Comparison of ENCODE assay signal across 26 cellular contexts in the genomic region with DNA sequence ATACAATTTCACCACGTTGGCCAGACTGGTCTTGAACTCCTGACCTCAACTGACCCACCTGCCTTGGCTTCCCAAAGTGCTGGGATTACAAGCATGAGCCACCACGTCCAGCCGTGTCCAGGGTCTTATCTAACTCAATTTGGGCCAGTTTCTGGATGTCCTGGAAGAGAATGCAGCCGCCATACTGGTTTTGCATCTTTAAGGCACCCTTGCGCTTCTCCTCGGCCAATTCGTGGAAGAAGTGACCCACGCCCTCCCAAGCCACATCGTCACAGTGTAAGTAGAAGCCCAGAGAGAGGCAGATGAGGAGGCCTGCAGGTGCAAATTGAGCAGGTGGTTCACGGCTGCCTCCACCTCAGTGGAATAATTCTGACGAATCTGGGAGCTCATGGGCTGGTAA. TPM values are rescaled to one million over a fixed set of nuclear protein-coding genes. Genes with fewer than 3 reads are reported as not detected.
"Had no signal": no experiment of that assay in that cellular context is flagged by ENCODE, and none has a peak within 500 bp of the region (broad histone marks: within the 10 kb centered on the region; RNA-seq: fewer than 3 reads in every experiment).

No MANE protein-coding gene starts in this region.

- H3K36me3 ChIP-seq: colonic mucosa, gastrocnemius medialis, upper lobe of left lung had no signal

- ATAC-seq: activated CD8-positive, alpha-beta T cell treated with anti-CD3 and anti-CD28 coated beads for 36 hours; activated T-cell treated with anti-CD3 and anti-CD28 coated beads, Interleukin-2, amount 50 U/mL, for 4 hours; activated T-helper 17 cell treated with anti-CD3 and anti-CD28 coated beads, Interleukin-2, amount 50 U/mL, for 72 hours; gastrocnemius medialis; right cardiac atrium; stimulated activated memory B cell treated with anti-CD40 and anti-IgM and Interleukin-4, amounts not matched to agents 10 μg/mL and 1 μg/mL and 100 μg/mL, for 72 hours; stimulated activated naive CD8-positive, alpha-beta T cell treated with anti-CD3 and anti-CD28 coated beads, Interleukin-15, amount 100 ng/mL, for 72 hours; T-helper 17 cell; WTC11 had no signal

- H3K27ac Mint-ChIP-seq: activated CD8-positive, alpha-beta T cell treated with anti-CD3 and anti-CD28 coated beads for 36 hours; activated T-helper 17 cell treated with anti-CD3 and anti-CD28 coated beads, Interleukin-2, amount 50 U/mL, for 72 hours; mesothelial cell of epicardium; nephron progenitor cell; stimulated activated memory B cell treated with anti-CD40 and anti-IgM and Interleukin-4, amounts not matched to agents 10 μg/mL and 1 μg/mL and 100 μg/mL, for 72 hours; stimulated activated naive CD8-positive, alpha-beta T cell treated with anti-CD3 and anti-CD28 coated beads, Interleukin-15, amount 100 ng/mL, for 72 hours; T-helper 17 cell; WTC11 had no signal

- H3K9me3 ChIP-seq: colonic mucosa, gastrocnemius medialis, upper lobe of left lung had no signal

- H3K4me1 ChIP-seq: colonic mucosa had no signal

- H3K9me3 Mint-ChIP-seq: activated CD8-positive, alpha-beta T cell treated with anti-CD3 and anti-CD28 coated beads for 36 hours; activated T-cell treated with anti-CD3 and anti-CD28 coated beads, Interleukin-2, amount 50 U/mL, for 4 hours; activated T-helper 17 cell treated with anti-CD3 and anti-CD28 coated beads, Interleukin-2, amount 50 U/mL, for 72 hours; mesothelial cell of epicardium; nephron progenitor cell; stimulated activated memory B cell treated with anti-CD40 and anti-IgM and Interleukin-4, amounts not matched to agents 10 μg/mL and 1 μg/mL and 100 μg/mL, for 72 hours; stimulated activated naive CD8-positive, alpha-beta T cell treated with anti-CD3 and anti-CD28 coated beads, Interleukin-15, amount 100 ng/mL, for 72 hours; WTC11 had no signal

- H3K27me3 Mint-ChIP-seq: activated CD8-positive, alpha-beta T cell treated with anti-CD3 and anti-CD28 coated beads for 36 hours; activated T-helper 17 cell treated with anti-CD3 and anti-CD28 coated beads, Interleukin-2, amount 50 U/mL, for 72 hours; stimulated activated memory B cell treated with anti-CD40 and anti-IgM and Interleukin-4, amounts not matched to agents 10 μg/mL and 1 μg/mL and 100 μg/mL, for 72 hours; stimulated activated naive CD8-positive, alpha-beta T cell treated with anti-CD3 and anti-CD28 coated beads, Interleukin-15, amount 100 ng/mL, for 72 hours; T-helper 17 cell had no signal

- H3K4me3 Mint-ChIP-seq: activated CD8-positive, alpha-beta T cell treated with anti-CD3 and anti-CD28 coated beads for 36 hours; activated T-cell treated with anti-CD3 and anti-CD28 coated beads, Interleukin-2, amount 50 U/mL, for 4 hours; activated T-helper 17 cell treated with anti-CD3 and anti-CD28 coated beads, Interleukin-2, amount 50 U/mL, for 72 hours; mesothelial cell of epicardium; naive B cell; nephron progenitor cell; stimulated activated memory B cell treated with anti-CD40 and anti-IgM and Interleukin-4, amounts not matched to agents 10 μg/mL and 1 μg/mL and 100 μg/mL, for 72 hours; stimulated activated naive CD8-positive, alpha-beta T cell treated with anti-CD3 and anti-CD28 coated beads, Interleukin-15, amount 100 ng/mL, for 72 hours; T-helper 17 cell; WTC11 had no signal

- DNase-seq: activated CD4-positive, alpha-beta T cell treated with anti-CD3 and anti-CD28 coated beads for 1 hour; activated CD4-positive, alpha-beta T cell treated with anti-CD3 and anti-CD28 coated beads, Interleukin-2, amount 50 U/mL, for 1 hour; activated CD8-positive, alpha-beta T cell treated with anti-CD3 and anti-CD28 coated beads for 36 hours; activated gamma-delta T cell treated with Interleukin-2 at 50 U/mL for 16 hours; activated naive CD4-positive, alpha-beta T cell treated with anti-CD3 and anti-CD28 coated beads, Interleukin-2, amount 50 U/mL, for 16 hours; activated T-cell treated with anti-CD3 and anti-CD28 coated beads, Interleukin-2, amount 50 U/mL, for 4 hours; colonic mucosa; dorsolateral prefrontal cortex; effector memory CD4-positive, alpha-beta T cell; gastrocnemius medialis; glutamatergic neuron; naive B cell; nephron progenitor cell; stimulated activated CD4-positive, alpha-beta T cell treated with anti-CD3 and anti-CD28 coated beads, Interleukin-12 subunit alpha, Interleukin-12 subunit beta, amount 100 ng/mL, for 4 hours; stimulated activated CD4-positive, alpha-beta T cell treated with anti-CD3 and anti-CD28 coated beads, Interleukin-4, amount 100 ng/mL, for 1 hour; stimulated activated naive CD8-positive, alpha-beta T cell treated with anti-CD3 and anti-CD28 coated beads, Interleukin-15, amount 100 ng/mL, for 72 hours; T-helper 17 cell; T1000; upper lobe of left lung had no signal

- H3K27ac ChIP-seq: colonic mucosa, dorsolateral prefrontal cortex, gastrocnemius medialis, upper lobe of left lung had no signal

- H3K36me3 Mint-ChIP-seq: mesothelial cell of epicardium, WTC11 had no signal

- H3K4me3 ChIP-seq: colonic mucosa, dorsolateral prefrontal cortex, gastrocnemius medialis, upper lobe of left lung had no signal

- H3K27me3 ChIP-seq: colonic mucosa, dorsolateral prefrontal cortex, gastrocnemius medialis, upper lobe of left lung had no signal

RNA-seq across cellular contexts. Expression of a gene that starts 33.0 kb away (rescaled TPM):
- total RNA-seq: activated T-helper 17 cell treated with anti-CD3 and anti-CD28 coated beads, Interleukin-2, amount 50 U/mL, for 72 hours; mesothelial cell of epicardium had no signal

RNA-seq across cellular contexts. Expression of a gene that starts 53.3 kb away (rescaled TPM):
- total RNA-seq: activated T-cell treated with anti-CD3 and anti-CD28 coated beads, Interleukin-2, amount 50 U/mL, for 4 hours; bronchial epithelial cell; gastrocnemius medialis; skeletal muscle tissue; T-helper 17 cell had no signal
